ENCODE assay signal across 8 cellular contexts in the genomic region with DNA sequence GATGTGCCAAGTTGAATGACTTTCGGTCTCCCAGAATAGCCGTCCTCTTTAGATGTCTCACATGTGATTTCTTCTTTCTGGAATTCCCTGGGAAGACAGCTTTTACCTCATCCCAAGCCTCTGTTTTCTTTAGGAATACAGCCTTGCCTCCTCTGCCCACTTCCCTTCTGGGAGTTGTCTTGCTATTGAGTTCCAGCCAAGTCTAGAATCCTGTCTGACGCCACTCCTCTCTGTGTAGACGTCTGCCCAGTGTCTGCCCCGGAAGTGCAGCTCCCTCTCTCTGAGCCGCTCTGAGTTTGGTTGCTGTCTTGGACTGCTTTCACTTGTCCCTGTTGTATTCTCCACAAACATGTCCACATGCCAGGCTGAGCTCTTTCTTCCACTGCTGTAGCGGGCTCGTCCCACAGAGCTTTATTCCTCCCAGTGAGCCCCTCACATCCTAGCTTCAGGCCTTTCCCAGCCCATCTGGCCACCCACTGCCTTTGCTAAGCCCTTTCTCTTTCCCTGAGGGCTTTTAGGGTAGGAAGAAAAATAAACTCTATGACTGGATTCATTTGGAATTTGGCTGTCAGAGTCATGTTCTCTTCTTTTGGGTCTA. TPM values are rescaled to one million over a fixed set of nuclear protein-coding genes. Genes with fewer than 3 reads are reported as not detected.
A peak's percentile ranks its signal among the peaks of the same experiment; 100 is the strongest.
DNase-seq lines count a peak whose midpoint lies in the region; ATAC-seq and TF ChIP-seq lines count a peak whose summit lies in the region.

No MANE protein-coding gene starts in this region.

- peaks cover 34% of the 10 kb centered on the region for H3K27me3 Mint-ChIP-seq in progenitor cell of endocrine pancreas

- DNase-seq in HT1080 (ENCODE audit: low read depth) (peak; percentile 92), brain microvascular endothelial cell (peak; percentile 96), kidney glomerular epithelial cell (lab: John Stamatoyannopoulos, UW) (peak; percentile 94), H7 (no peak), SKM-1 (lab: John Stamatoyannopoulos, UW; ENCODE audit: unreplicated experiment) (no peak), progenitor cell of endocrine pancreas (ENCODE audit: low spot score, unreplicated experiment) (no peak)

- H3K27ac ChIP-seq in brain microvascular endothelial cell (peak overlapping the region; percentile 91), stomach smooth muscle (ENCODE audit: low read length) (peak overlapping the region; percentile 93)

- H3K4me3 Mint-ChIP-seq in progenitor cell of endocrine pancreas (ENCODE audit: low read depth): no peak overlapping the region

- no peaks in the 10 kb centered on the region for H3K4me1 Mint-ChIP-seq in progenitor cell of endocrine pancreas (ENCODE audit: low read depth)

- H3K36me3 ChIP-seq in brain microvascular endothelial cell (replicated peaks) (no peaks in the 10 kb centered on the region), stomach smooth muscle (ENCODE audit: control insufficient read depth in 2 of 2, insufficient read depth in 2 of 2, low read length in 2 of 2) (no peaks in the 10 kb centered on the region), H7 (replicated peaks; ENCODE audit: control insufficient read depth, insufficient read depth, low read length) (no peaks in the 10 kb centered on the region)

- H3K27me3 ChIP-seq in brain microvascular endothelial cell (replicated peaks) (no peaks in the 10 kb centered on the region), stomach smooth muscle (ENCODE audit: control insufficient read depth in 1 of 2, insufficient read depth in 2 of 2, low read length in 2 of 2) (no peaks in the 10 kb centered on the region), H7 (ENCODE audit: control insufficient read depth, insufficient read depth, low read length) (no peaks in the 10 kb centered on the region)

- no peak for ATAC-seq in GM21619 (IDR thresholded peaks at IDR 0.05; ENCODE audit: unreplicated experiment)

- peaks cover 4% of the 10 kb centered on the region for H3K9me3 Mint-ChIP-seq in progenitor cell of endocrine pancreas (ENCODE audit: low read depth)

- H3K4me3 ChIP-seq in brain microvascular endothelial cell (ENCODE audit: low read depth, low read length) (peak overlapping the region; percentile 32), stomach smooth muscle (ENCODE audit: low read length in 2 of 2) (peak overlapping the region; percentile 33 to 67), H7 (ENCODE audit: insufficient read depth, low read depth, low read length) (no peak overlapping the region)

- TF ChIP-seq CTCF in brain microvascular endothelial cell (IDR thresholded peaks at IDR 0.05; ENCODE audit: low read depth, low read length, missing control alignments): no peak
- no peak for TF ChIP-seq CTCF in progenitor cell of endocrine pancreas (IDR thresholded peaks at IDR 0.05; ENCODE audit: unreplicated experiment)

- no peaks in the 10 kb centered on the region for H3K36me3 Mint-ChIP-seq in progenitor cell of endocrine pancreas (ENCODE audit: insufficient read depth)

- in situ Hi-C loops in brain microvascular endothelial cell (cut with HindIII; ENCODE audit: low pct_ligation_motif_present, low sequenced_read_pairs): no loop called here

- peaks cover 0 to 4% of the 10 kb centered on the region in 2 donors for H3K9me3 ChIP-seq in stomach smooth muscle (ENCODE audit: control insufficient read depth in 2 of 2, low read length in 2 of 2)

- H3K4me1 ChIP-seq in stomach smooth muscle (ENCODE audit: control insufficient read depth, insufficient read depth, low read length): no peaks in the 10 kb centered on the region

- H3K9ac ChIP-seq in stomach smooth muscle (ENCODE audit: low read length in 2 of 2): peak overlapping the region; percentile 25 to 80

- no peak overlapping the region for H3K27ac Mint-ChIP-seq in progenitor cell of endocrine pancreas

RNA-seq across cellular contexts. Expression of a gene that starts 9.0 kb away (rescaled TPM):
- 65.0 and 84.9 TPM in 2 replicates for total RNA-seq in HT1080 (2014; rRNA removed; shearing (Covaris generic))
- 245 and 257 TPM in 2 replicates for polyA plus RNA-seq in HT1080 (2015; cell fraction: cytosol; rRNA removed)
- 242 and 275 TPM in 2 replicates for polyA plus RNA-seq in HT1080 (2015; cell fraction: nucleus; rRNA removed)
- total RNA-seq in H7 (2014; rRNA removed; shearing (Covaris generic)): 4.4 and 6.7 TPM in 2 replicates
- total RNA-seq in progenitor cell of endocrine pancreas: 8.4 and 12.3 TPM in 2 replicates

Comparison
In these comparisons a context has a peak if more than half of its experiments do, and no peak if none do; other contexts are left out.
1. DNase-seq: peak in HT1080 (single experiment), brain microvascular endothelial cell (single experiment) and kidney glomerular epithelial cell (single experiment); none in H7 (single experiment), SKM-1 (single experiment) and progenitor cell of endocrine pancreas (single experiment).